In the genomic region with DNA sequence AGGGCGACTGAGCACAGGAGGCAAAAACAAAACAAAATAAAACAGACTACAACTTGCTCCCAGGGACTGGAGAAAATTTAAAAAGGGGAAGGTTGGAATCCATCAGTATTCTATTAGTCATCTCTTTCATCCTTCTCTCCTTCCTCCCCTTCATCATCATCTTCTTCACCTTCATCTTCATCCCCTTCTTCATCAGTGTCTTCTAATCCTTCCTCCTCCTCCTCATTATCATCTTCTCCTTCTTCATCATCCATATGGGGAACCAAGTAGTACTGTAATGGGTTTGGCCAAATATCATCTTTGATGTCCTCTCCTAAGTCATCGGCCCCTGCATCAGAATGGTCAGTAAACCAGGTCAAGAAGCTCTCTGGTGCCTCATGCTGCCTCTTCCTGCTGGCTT, we compare ENCODE assay signal across 24 cellular contexts.
"Had no signal": no experiment of that assay in that cellular context is flagged by ENCODE, and none has a peak within 500 bp of the region (broad histone marks: within the 10 kb centered on the region; RNA-seq: fewer than 3 reads in every experiment).

No MANE protein-coding gene starts in this region.

- H3K27ac Mint-ChIP-seq: dendritic cell treated with granulocyte-macrophage colony-stimulating factor and Interleukin-4, amounts not matched to agents 40 ng/mL and 50 ng/mL, for 4 days; effector memory CD8-positive, alpha-beta T cell; endodermal cell; mesothelial cell of epicardium had no signal

- H3K4me1 ChIP-seq: esophagus squamous epithelium, lower lobe of right lung had no signal

- H3K27me3 Mint-ChIP-seq: dendritic cell treated with granulocyte-macrophage colony-stimulating factor and Interleukin-4, amounts not matched to agents 40 ng/mL and 50 ng/mL, for 4 days; effector memory CD8-positive, alpha-beta T cell; naive B cell; naive thymus-derived CD8-positive, alpha-beta T cell had no signal

- H3K36me3 ChIP-seq: gastrocnemius medialis, left lung, lower lobe of right lung had no signal

- ATAC-seq: effector memory CD8-positive, alpha-beta T cell; esophagus mucosa; gastrocnemius medialis; heart right ventricle; left cardiac atrium; left lung; left ventricle myocardium superior; lower lobe of right lung; mucosa of descending colon; naive thymus-derived CD8-positive, alpha-beta T cell had no signal

- H3K9me3 ChIP-seq: esophagus squamous epithelium, gastrocnemius medialis, lower lobe of right lung had no signal

- DNase-seq: cortex of kidney; effector CD8-positive, alpha-beta T cell; effector memory CD8-positive, alpha-beta T cell; endodermal cell; erythroblast; esophagus squamous epithelium; foreskin fibroblast; foreskin melanocyte; gastrocnemius medialis; glutamatergic neuron; heart right ventricle; hippocampal formation; left cardiac atrium; left lung; left ventricle myocardium superior; lower lobe of right lung; mesenchymal stem cell; mucosa of descending colon; naive B cell; naive thymus-derived CD8-positive, alpha-beta T cell had no signal

- H3K9me3 Mint-ChIP-seq: dendritic cell treated with granulocyte-macrophage colony-stimulating factor and Interleukin-4, amounts not matched to agents 40 ng/mL and 50 ng/mL, for 4 days; effector memory CD8-positive, alpha-beta T cell had no signal

- H3K4me3 Mint-ChIP-seq: dendritic cell treated with granulocyte-macrophage colony-stimulating factor and Interleukin-4, amounts not matched to agents 40 ng/mL and 50 ng/mL, for 4 days; effector memory CD8-positive, alpha-beta T cell; endodermal cell; mesothelial cell of epicardium; naive B cell; naive thymus-derived CD8-positive, alpha-beta T cell had no signal

- H3K27ac ChIP-seq: epithelial cell of prostate, esophagus squamous epithelium, gastrocnemius medialis, heart right ventricle, left lung, lower lobe of right lung had no signal

- H3K27me3 ChIP-seq: esophagus squamous epithelium, heart right ventricle, left lung had no signal

- H3K4me3 ChIP-seq: esophagus squamous epithelium, gastrocnemius medialis, heart right ventricle, left lung, lower lobe of right lung, mucosa of descending colon had no signal
